24 cellular contexts compared by ENCODE assay signal in the genomic region with DNA sequence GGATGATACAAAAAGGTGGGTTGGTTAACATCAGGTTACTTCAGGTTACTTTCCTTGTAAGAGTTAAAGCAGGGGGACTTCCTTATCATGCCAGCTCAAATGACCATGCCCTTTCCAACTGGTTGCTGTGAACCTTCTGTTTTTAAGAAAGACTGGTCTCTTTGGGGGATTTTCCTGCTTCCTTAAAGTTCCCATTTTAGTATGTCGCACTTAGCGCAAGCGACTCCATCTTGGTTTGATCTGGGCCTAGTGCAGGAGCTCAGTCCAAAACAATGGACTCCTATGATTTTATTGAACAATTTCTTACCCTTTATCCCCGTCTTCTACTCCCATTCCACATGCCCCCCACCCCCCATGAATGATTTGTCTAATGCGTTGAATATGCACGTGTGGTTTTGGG.
"Had no signal": no experiment of that assay in that cellular context is flagged by ENCODE, and none has a peak within 500 bp of the region (broad histone marks: within the 10 kb centered on the region; RNA-seq: fewer than 3 reads in every experiment).

No MANE protein-coding gene starts in this region.

- H3K4me3 Mint-ChIP-seq: IgD-negative memory B cell had no signal

- H3K9me3 Mint-ChIP-seq: IgD-negative memory B cell had no signal

- H3K27me3 Mint-ChIP-seq: IgD-negative memory B cell had no signal

- H3K27me3 ChIP-seq: SJSA1 had no signal

- H3K4me3 ChIP-seq: SJSA1, SK-N-MC had no signal

- H3K36me3 ChIP-seq: SJSA1 had no signal

- DNase-seq: KBM-7, MV-4-11, NCI-H1048, NCI-H1105, NCI-H1417 treated with DMSO at 0.1 percent for 48 hours, NCI-H146, NCI-H1694 treated with DMSO at 0.1 percent for 48 hours, NCI-H1930, NCI-H2081, NCI-H2107, NCI-H226, NCI-H446, NCI-H510A, NCI-H524 treated with DMSO at 0.1 percent for 48 hours, NCI-H774, Right ventricle myocardium superior, RPMI8226, SIG-M5 had no signal

- H3K27ac ChIP-seq: HL-60, SJSA1, SK-N-MC had no signal

- H3K9me3 ChIP-seq: SJSA1 had no signal

- H3K4me1 ChIP-seq: SJSA1 had no signal

- FAIRE-seq: HTR-8/SVneo, RCC 7860 had no signal
